Comparison of ENCODE assay signal across 16 cellular contexts in the genomic region with DNA sequence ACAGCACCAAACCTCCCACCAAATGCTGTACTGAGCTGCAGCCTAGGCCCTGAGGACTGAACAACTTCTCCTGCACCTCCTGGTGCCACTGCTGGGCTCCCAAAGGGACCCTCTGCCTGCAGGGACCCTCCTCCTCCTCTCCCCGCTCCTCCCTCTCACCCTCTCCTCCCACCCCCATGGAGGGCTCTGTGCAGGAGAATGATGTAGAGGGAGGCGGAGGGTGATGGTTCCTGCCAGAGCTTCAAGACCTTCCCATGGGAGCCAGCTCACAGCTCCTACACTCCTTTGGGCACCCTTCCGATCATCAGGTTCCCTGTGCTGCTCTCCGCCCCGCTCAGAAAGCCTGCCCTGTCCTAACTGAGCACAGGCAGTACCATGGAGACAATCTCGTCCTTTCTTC.
DNase-seq lines count a peak whose midpoint lies in the region; ATAC-seq and TF ChIP-seq lines count a peak whose summit lies in the region.
"Had no signal": no experiment of that assay in that cellular context is flagged by ENCODE, and none has a peak within 500 bp of the region (broad histone marks: within the 10 kb centered on the region; RNA-seq: fewer than 3 reads in every experiment).

No MANE protein-coding gene starts in this region.

- H3K27me3 ChIP-seq in BLaER1 (no peaks in the 10 kb centered on the region), smooth muscle cell (ENCODE audit: low read depth) (peaks cover 12% of the 10 kb centered on the region)

- DNase-seq in CD14-positive monocyte (ENCODE audit: low spot score) (no peak), chondrocyte (ENCODE audit: low spot score) (peak; percentile 40), posterior vena cava (ENCODE audit: low spot score) (peak; percentile 71), smooth muscle cell (lab: John Stamatoyannopoulos, UW; ENCODE audit: unreplicated experiment) (no peak), hippocampal formation (lab: John Stamatoyannopoulos, UW) (no peak), NCI-H82 (lab: John Stamatoyannopoulos, UW) (no peak)
- no peak for DNase-seq in activated T-cell treated with anti-CD3 and anti-CD28 coated beads, Interleukin-2, amount 50 U/mL, for 72 hours
- DNase-seq: Caco-2; CD8-positive, alpha-beta T cell; DMS153; DND-41; GM23248; H7; HCEC 1CT had no signal

- H3K4me2 ChIP-seq in BLaER1 (peak overlapping the region; percentile 52), smooth muscle cell (no peak overlapping the region)

- H3K27ac ChIP-seq in BLaER1 (no peak overlapping the region), smooth muscle cell (ENCODE audit: low read depth) (no peak overlapping the region)
- H3K27ac ChIP-seq: GM23248 had no signal

- H3K4me3 Mint-ChIP-seq in CD14-positive monocyte, result no peak overlapping the region
- no peak overlapping the region for H3K4me3 Mint-ChIP-seq in chondrocyte (ENCODE audit: unreplicated experiment)
- no peak overlapping the region for H3K4me3 Mint-ChIP-seq in activated T-cell treated with anti-CD3 and anti-CD28 coated beads, Interleukin-2, amount 50 U/mL, for 72 hours
- H3K4me3 Mint-ChIP-seq: CD8-positive, alpha-beta T cell had no signal

- H3F3A ChIP-seq in smooth muscle cell (ENCODE audit: low read depth), result no peaks in the 10 kb centered on the region

- H3K4me3 ChIP-seq in BLaER1, result no peak overlapping the region
- H3K4me3 ChIP-seq in smooth muscle cell, result no peak overlapping the region
- H3K4me3 ChIP-seq: GM12878, GM23248 had no signal

- H3K9me3 ChIP-seq in BLaER1 (peaks cover 15% of the 10 kb centered on the region), smooth muscle cell (replicated peaks; ENCODE audit: low read depth) (no peaks in the 10 kb centered on the region)
- H3K9me3 ChIP-seq: Caco-2 had no signal

- peaks cover 16% of the 10 kb centered on the region for H3K4me1 Mint-ChIP-seq in CD14-positive monocyte
- peaks cover 5% of the 10 kb centered on the region for H3K4me1 Mint-ChIP-seq in chondrocyte (ENCODE audit: low read depth)
- peaks cover 12% of the 10 kb centered on the region for H3K4me1 Mint-ChIP-seq in activated T-cell treated with anti-CD3 and anti-CD28 coated beads, Interleukin-2, amount 50 U/mL, for 72 hours (ENCODE audit: low read depth)

- no peak overlapping the region for H2AFZ ChIP-seq in smooth muscle cell (ENCODE audit: low read depth)
- H2AFZ ChIP-seq: GM23248 had no signal

- H3K27me3 Mint-ChIP-seq in CD14-positive monocyte (ENCODE audit: low read depth in 3 of 3) (peaks cover 0 to 2% (median 1%) of the 10 kb centered on the region in 3 donors), chondrocyte (ENCODE audit: low read depth) (peaks cover 21% of the 10 kb centered on the region)
- H3K27me3 Mint-ChIP-seq in activated T-cell treated with anti-CD3 and anti-CD28 coated beads, Interleukin-2, amount 50 U/mL, for 72 hours (ENCODE audit: low read depth), result no peaks in the 10 kb centered on the region

- H3K79me2 ChIP-seq in smooth muscle cell (ENCODE audit: low read depth), result no peaks in the 10 kb centered on the region

- peaks cover 12% of the 10 kb centered on the region for H3K36me3 ChIP-seq in BLaER1
- no peaks in the 10 kb centered on the region for H3K36me3 ChIP-seq in smooth muscle cell (ENCODE audit: low read depth)

- no peak for TF ChIP-seq CTCF in CD14-positive monocyte (IDR thresholded peaks at IDR 0.05)
- TF ChIP-seq CTCF in chondrocyte (IDR thresholded peaks at IDR 0.05), result no peak
- TF ChIP-seq CTCF in smooth muscle cell (IDR thresholded peaks at IDR 0.05; ENCODE audit: borderline replicate concordance, insufficient read depth, poor library complexity, severe bottlenecking), result no peak

- H4K20me1 ChIP-seq in BLaER1, result no peaks in the 10 kb centered on the region
- H4K20me1 ChIP-seq in smooth muscle cell (ENCODE audit: low read depth), result no peaks in the 10 kb centered on the region

- H3K9me3 Mint-ChIP-seq in CD14-positive monocyte (peaks cover 0 to 4% (median 0%) of the 10 kb centered on the region in 7 donors), chondrocyte (ENCODE audit: low read depth) (peaks cover 7% of the 10 kb centered on the region)
- H3K9me3 Mint-ChIP-seq in activated T-cell treated with anti-CD3 and anti-CD28 coated beads, Interleukin-2, amount 50 U/mL, for 72 hours, result no peaks in the 10 kb centered on the region
- H3K9me3 Mint-ChIP-seq: CD8-positive, alpha-beta T cell had no signal

- H3K9ac ChIP-seq in BLaER1 (peak overlapping the region; percentile 23; the same call in 1 of the 2 replicates), smooth muscle cell (ENCODE audit: low read depth) (no peak overlapping the region)
- H3K9ac ChIP-seq: GM23248 had no signal

- H3K36me3 Mint-ChIP-seq in CD14-positive monocyte (peaks cover 59 to 77% of the 10 kb centered on the region in 2 donors), chondrocyte (ENCODE audit: low read depth) (no peaks in the 10 kb centered on the region)
- peaks cover 0 to 1% of the 10 kb centered on the region in 2 donors for H3K36me3 Mint-ChIP-seq in activated T-cell treated with anti-CD3 and anti-CD28 coated beads, Interleukin-2, amount 50 U/mL, for 72 hours (ENCODE audit: insufficient read depth in 2 of 2)

- 93% methylated on average over 4 of the region's 6 CpGs for WGBS in smooth muscle cell (ENCODE audit: low lambda C conversion rate)

- peak overlapping the region in 4 of 7 donors; percentile 3 to 75 (median 35) for H3K27ac Mint-ChIP-seq in CD14-positive monocyte
- H3K27ac Mint-ChIP-seq in chondrocyte (ENCODE audit: unreplicated experiment), result no peak overlapping the region
- no peak overlapping the region for H3K27ac Mint-ChIP-seq in activated T-cell treated with anti-CD3 and anti-CD28 coated beads, Interleukin-2, amount 50 U/mL, for 72 hours
- H3K27ac Mint-ChIP-seq: CD8-positive, alpha-beta T cell had no signal

- H3K4me1 ChIP-seq in BLaER1 (peaks cover 57% of the 10 kb centered on the region), smooth muscle cell (ENCODE audit: low read depth) (peaks cover 4% of the 10 kb centered on the region)

- intact Hi-C loops in CD14-positive monocyte (cut with micrococcal nuclease), result no loop called here
- intact Hi-C loops in posterior vena cava (cut with DNase I), result no loop called here

- ATAC-seq in activated T-cell treated with anti-CD3 and anti-CD28 coated beads, Interleukin-2, amount 50 U/mL, for 72 hours (replicated peaks in 1 of 2), result no peak
- ATAC-seq: CD8-positive, alpha-beta T cell; GM12878 had no signal

Comparison
In these comparisons a context has a peak if more than half of its experiments do, and no peak if none do; other contexts are left out.
1. DNase-seq: peak in chondrocyte (single experiment) and posterior vena cava (single experiment); none in CD14-positive monocyte (single experiment), activated T-cell treated with anti-CD3 and anti-CD28 coated beads, Interleukin-2, amount 50 U/mL, for 72 hours (0 of 2), smooth muscle cell (single experiment), hippocampal formation (0 of 2) and NCI-H82 (single experiment).
2. H3K27ac Mint-ChIP-seq: peak in CD14-positive monocyte (4 of 7); none in chondrocyte (single experiment) and activated T-cell treated with anti-CD3 and anti-CD28 coated beads, Interleukin-2, amount 50 U/mL, for 72 hours (single experiment).